In genomic region chr7:44678468-44679179, GRCh38 we compare ENCODE assay signal across 8 cellular contexts.
DNase-seq lines count a peak whose midpoint lies in the region; ATAC-seq and TF ChIP-seq lines count a peak whose summit lies in the region.

No MANE protein-coding gene starts in this region.

- H4K20me1 ChIP-seq in MM.1S (ENCODE audit: insufficient read depth, low read length): no peaks in the 10 kb centered on the region

- no peak overlapping the region for H2AFZ ChIP-seq in MM.1S (ENCODE audit: low read length)

- no peak for TF ChIP-seq CTCF in AG09319 (IDR thresholded peaks at IDR 0.05; ENCODE audit: low read depth, low read length)
- TF ChIP-seq CTCF in choroid plexus epithelial cell (conservative IDR thresholded peaks at IDR 0.05; ENCODE audit: low read depth, low read length): no peak
- TF ChIP-seq CTCF in MM.1S (IDR thresholded peaks at IDR 0.05; ENCODE audit: low read length): no peak

- H3K4me2 ChIP-seq in MM.1S (ENCODE audit: low read depth, low read length): no peak overlapping the region

- H3K9me2 ChIP-seq in MM.1S (replicated peaks; ENCODE audit: insufficient read depth, low read length): no peaks in the 10 kb centered on the region

- no peak overlapping the region for H3K4me3 ChIP-seq in choroid plexus epithelial cell (ENCODE audit: low read depth, low read length)
- no peak overlapping the region for H3K4me3 ChIP-seq in mesodermal cell (ENCODE audit: extremely low read depth, insufficient read depth, low read length, poor library complexity, severe bottlenecking)
- H3K4me3 ChIP-seq in MM.1S (ENCODE audit: low read length): no peak overlapping the region

- no peaks in the 10 kb centered on the region for H3K79me2 ChIP-seq in MM.1S (ENCODE audit: low read length)

- H3F3A ChIP-seq in MM.1S (ENCODE audit: insufficient read depth, low read length): no peaks in the 10 kb centered on the region; the same call in 1 of the 2 replicates

- H3K4me1 ChIP-seq in mesodermal cell (ENCODE audit: control insufficient read depth, insufficient read depth, low read length, poor library complexity, severe bottlenecking) (peaks cover 15% of the 10 kb centered on the region), MM.1S (ENCODE audit: low read length) (no peaks in the 10 kb centered on the region)

- 93 to 100% methylated on average over 4 to 5 of the region's 5 CpGs for WGBS in mesodermal cell (ENCODE audit: insufficient coverage in 2 of 2), 2 experiments

- no peak overlapping the region for H3K9ac ChIP-seq in MM.1S (ENCODE audit: low read length)

- ATAC-seq in GM21576 (IDR thresholded peaks at IDR 0.05; ENCODE audit: unreplicated experiment) (no peak), GM21447 (IDR thresholded peaks at IDR 0.05; ENCODE audit: unreplicated experiment) (no peak)

- peaks cover 67% of the 10 kb centered on the region for H3K36me3 ChIP-seq in mesodermal cell (ENCODE audit: control insufficient read depth, insufficient read depth, low read length)
- H3K36me3 ChIP-seq in MM.1S (replicated peaks; ENCODE audit: insufficient read depth, low read length): peaks cover 4% of the 10 kb centered on the region; the same call in 1 of the 2 replicates

- H3K27ac ChIP-seq in mesodermal cell (ENCODE audit: low read depth, low read length, severe bottlenecking): peak overlapping the region; percentile 23
- H3K27ac ChIP-seq in MM.1S (ENCODE audit: low read length): no peak overlapping the region

- no peaks in the 10 kb centered on the region for H3K27me3 ChIP-seq in MM.1S (replicated peaks; ENCODE audit: insufficient read depth, low read length)

- DNase-seq in AG09319 (ENCODE audit: extremely low read depth, low read depth): peak; percentile 70
- peak; percentile 46 for DNase-seq in HuH-7.5 (ENCODE audit: low spot score)
- peak; percentile 93 for DNase-seq in choroid plexus epithelial cell (ENCODE audit: low read depth)
- DNase-seq in amniotic stem cell (lab: John Stamatoyannopoulos, UW): no peak
- no peak for DNase-seq in MM.1S

- H3K9me3 ChIP-seq in mesodermal cell (ENCODE audit: control insufficient read depth, low read length): no peaks in the 10 kb centered on the region
- no peaks in the 10 kb centered on the region for H3K9me3 ChIP-seq in MM.1S (replicated peaks; ENCODE audit: insufficient read depth, low read length)

Comparison
In these comparisons a context has a peak if more than half of its experiments do, and no peak if none do; other contexts are left out.
1. DNase-seq: peak in AG09319 (single experiment), HuH-7.5 (single experiment) and choroid plexus epithelial cell (single experiment); none in amniotic stem cell (single experiment) and MM.1S (single experiment).